8 cellular contexts compared by ENCODE assay signal in genomic region chr9:127968046-127968445, GRCh38. TPM values are rescaled to one million over a fixed set of nuclear protein-coding genes. Genes with fewer than 3 reads are reported as not detected.
DNase-seq lines count a peak whose midpoint lies in the region; ATAC-seq and TF ChIP-seq lines count a peak whose summit lies in the region.

No MANE protein-coding gene starts in this region.

- peak overlapping the region; percentile 33 to 98 for H3K27ac ChIP-seq in ascending aorta

- peak overlapping the region; percentile 97 for H3K27ac Mint-ChIP-seq in HFFc6

- peak overlapping the region; percentile 75; the same call in 1 of the 2 replicates for H3K4me3 Mint-ChIP-seq in HFFc6

- H3K36me3 ChIP-seq in ascending aorta (no peaks in the 10 kb centered on the region), mucosa of descending colon (ENCODE audit: low read depth) (no peaks in the 10 kb centered on the region)

- no peaks in the 10 kb centered on the region for H3K9me3 Mint-ChIP-seq in HFFc6

- DNase-seq in 8988T: peak; percentile 92
- peak; percentile 54 for DNase-seq in HFFc6
- no peak for DNase-seq in ascending aorta (ENCODE audit: low spot score in 2 of 2)
- DNase-seq in mucosa of descending colon: peak; percentile 66 to 86 (median 78)
- DNase-seq in middle frontal gyrus (ENCODE audit: extremely low spot score, low spot score): no peak
- DNase-seq in T-helper 9 cell: no peak
- DNase-seq in G401 (ENCODE audit: low spot score): no peak
- DNase-seq in NCI-H774 (lab: John Stamatoyannopoulos, UW): no peak

- H3K9me3 ChIP-seq in ascending aorta (no peaks in the 10 kb centered on the region), mucosa of descending colon (no peaks in the 10 kb centered on the region)

- TF ChIP-seq CTCF in HFFc6 (IDR thresholded peaks at IDR 0.05) (peak; percentile 36), ascending aorta (IDR thresholded peaks at IDR 0.05) (no peak), mucosa of descending colon (IDR thresholded peaks at IDR 0.05) (no peak)

- in situ Hi-C loops in G401 (cut with HindIII; ENCODE audit: low sequenced_read_pairs): no loop called here

- H3K4me1 Mint-ChIP-seq in HFFc6 (ENCODE audit: low read depth): peaks cover 82% of the 10 kb centered on the region

- H3K4me1 ChIP-seq in ascending aorta (peaks cover 45 to 86% of the 10 kb centered on the region in 2 donors), mucosa of descending colon (ENCODE audit: low read depth) (peaks cover 88% of the 10 kb centered on the region)

- H3K27me3 Mint-ChIP-seq in HFFc6 (ENCODE audit: insufficient read depth): peaks cover 3% of the 10 kb centered on the region

- H3K4me3 ChIP-seq in ascending aorta (no peak overlapping the region), mucosa of descending colon (no peak overlapping the region)

- no peaks in the 10 kb centered on the region for H3K36me3 Mint-ChIP-seq in HFFc6 (ENCODE audit: low read depth)

- peak; percentile 66 for ATAC-seq in mucosa of descending colon

- H3K27me3 ChIP-seq in ascending aorta: no peaks in the 10 kb centered on the region

- intact Hi-C loops in ascending aorta (cut with DNase I) (no loop called here), mucosa of descending colon (cut with DNase I, micrococcal nuclease) (no loop called here)

RNA-seq across cellular contexts. Expression of gene EEIG1, which starts 12.7 kb away (rescaled TPM):
- total RNA-seq in HFFc6 (2021; fragmentation: NEBNext Ultra II Directional; extraction: Animal tissue kit (Norgen Biotek cat#: 25700)): 10 to 100 TPM; 26.7 to 35.4 (median 29.3) TPM
- total RNA-seq in ascending aorta: 32.8 TPM
- total RNA-seq in mucosa of descending colon: 100 to 1,000 TPM; 127 to 168 (median 144) TPM
- total RNA-seq in G401 (2014; rRNA removed; shearing (Covaris generic)): 12.4 and 18.6 TPM in 2 replicates

RNA-seq across cellular contexts. Expression of gene DPM2, which starts 30.4 kb away (rescaled TPM):
- total RNA-seq in HFFc6 (2021; fragmentation: NEBNext Ultra II Directional; extraction: Animal tissue kit (Norgen Biotek cat#: 25700)): 10 to 100 TPM; 42.5 to 49.6 (median 47.1) TPM
- total RNA-seq in ascending aorta: 18.2 TPM
- 10 to 100 TPM; 23.0 to 30.4 (median 29.4) TPM for total RNA-seq in mucosa of descending colon
- 17.1 and 39.0 TPM in 2 replicates for total RNA-seq in G401 (2014; rRNA removed; shearing (Covaris generic))

RNA-seq across cellular contexts. Expression of gene PIP5KL1, which starts 37.5 kb away (rescaled TPM):
- 1 to 10 TPM; 1.7 to 3.1 (median 2.1) TPM for total RNA-seq in HFFc6 (2021; fragmentation: NEBNext Ultra II Directional; extraction: Animal tissue kit (Norgen Biotek cat#: 25700))
- not detected for total RNA-seq in ascending aorta
- 1 to 10 TPM in 2 of 3 donors, under 1 TPM in 1; 0.58 to 1.9 (median 1.1) TPM for total RNA-seq in mucosa of descending colon
- total RNA-seq in G401 (2014; rRNA removed; shearing (Covaris generic)): 0.68 and 23.4 TPM in 2 replicates

RNA-seq across cellular contexts. Expression of gene ST6GALNAC4, which starts 51.2 kb away (rescaled TPM):
- 10 to 100 TPM; 22.9 to 33.4 (median 27.7) TPM for total RNA-seq in HFFc6 (2021; fragmentation: NEBNext Ultra II Directional; extraction: Animal tissue kit (Norgen Biotek cat#: 25700))
- total RNA-seq in ascending aorta: 134 TPM
- total RNA-seq in mucosa of descending colon: 10 to 100 TPM; 31.0 to 39.2 (median 37.2) TPM
- 31.9 and 32.8 TPM in 2 replicates for total RNA-seq in G401 (2014; rRNA removed; shearing (Covaris generic))

Comparison
In these comparisons a context has a peak if more than half of its experiments do, and no peak if none do; other contexts are left out.
1. DNase-seq: peak in 8988T (single experiment), HFFc6 (single experiment) and mucosa of descending colon (3 of 3); none in ascending aorta (0 of 2), middle frontal gyrus (single experiment), T-helper 9 cell (single experiment), G401 (single experiment) and NCI-H774 (single experiment).